ENCODE assay signal across 28 cellular contexts in genomic region chr2:136490100-136490499, GRCh38.
"Had no signal": no experiment of that assay in that cellular context is flagged by ENCODE, and none has a peak within 500 bp of the region (broad histone marks: within the 10 kb centered on the region; RNA-seq: fewer than 3 reads in every experiment).

No MANE protein-coding gene starts in this region.

- DNase-seq: stimulated activated CD4-positive, alpha-beta T cell treated with anti-CD3 and anti-CD28 coated beads, Interleukin-2, amount 100 ng/mL, for 48 hours; stimulated activated CD4-positive, alpha-beta T cell treated with anti-CD3 and anti-CD28 coated beads, Interleukin-4, amount 100 ng/mL, for 1 hour; stimulated activated CD4-positive, alpha-beta T cell treated with anti-CD3 and anti-CD28 coated beads, Interleukin-4, amount 100 ng/mL, for 24 hours; stimulated activated CD4-positive, alpha-beta T cell treated with anti-CD3 and anti-CD28 coated beads, Interleukin-4, amount 100 ng/mL, for 4 hours; stimulated activated CD8-positive, alpha-beta memory T cell treated with anti-CD3 and anti-CD28 coated beads, Interleukin-4, amount 100 ng/mL, for 48 hours; stimulated activated naive B cell treated with anti-CD40 and anti-IgM and Interleukin-4, amounts not matched to agents 10 μg/mL and 1 μg/mL and 100 μg/mL, for 72 hours; stimulated activated naive CD4-positive, alpha-beta T cell; stimulated activated naive CD4-positive, alpha-beta T cell treated with Interleukin-2 at 50 U/mL for 16 hours; stimulated activated naive CD8-positive, alpha-beta T cell treated with anti-CD3 and anti-CD28 coated beads, Interleukin-15, amount 100 ng/mL, for 72 hours; stimulated activated naive CD8-positive, alpha-beta T cell treated with anti-CD3 and anti-CD28 coated beads, Interleukin-15, Interleukin-2, amounts not matched to agents 100 U/mL and 50 U/mL, for 24 hours; stomach; substantia nigra; testis; thyroid gland; tibial artery; transverse colon; trophoblast cell; upper lobe of left lung; upper lobe of right lung; uterus had no signal

- H3K27ac ChIP-seq: stomach, suprapubic skin, testis, thoracic aorta, thyroid gland, tibial artery, tibial nerve, transverse colon, upper lobe of left lung, upper lobe of right lung, uterus, vagina had no signal

- H3K9me3 ChIP-seq: suprapubic skin, testis, thoracic aorta, thyroid gland, uterus, vagina had no signal

- H3K36me3 ChIP-seq: stomach, suprapubic skin, thoracic aorta, thyroid gland, tibial artery, tibial nerve, transverse colon, upper lobe of left lung, upper lobe of right lung, uterus, vagina had no signal

- H3K4me3 Mint-ChIP-seq: stimulated activated effector memory CD8-positive, alpha-beta T cell treated with anti-CD3 and anti-CD28 coated beads, Interleukin-12 subunit alpha, Interleukin-12 subunit beta, amount 100 ng/mL, for 72 hours; stimulated activated memory B cell treated with anti-CD40 and anti-IgM and Interleukin-4, amounts not matched to agents 10 μg/mL and 1 μg/mL and 100 μg/mL, for 72 hours; stimulated activated naive B cell treated with anti-CD40 and anti-IgM and Interleukin-4, amounts not matched to agents 10 μg/mL and 1 μg/mL and 100 μg/mL, for 72 hours; stimulated activated naive CD8-positive, alpha-beta T cell treated with anti-CD3 and anti-CD28 coated beads, Interleukin-15, amount 100 ng/mL, for 72 hours; stimulated activated naive CD8-positive, alpha-beta T cell treated with anti-CD3 and anti-CD28 coated beads, Interleukin-15, Interleukin-2, amounts not matched to agents 100 ng/mL and 50 ng/mL, for 24 hours; type B pancreatic cell had no signal

- H3K27me3 ChIP-seq: stomach, suprapubic skin, testis, thyroid gland, tibial artery, tibial nerve, transverse colon, upper lobe of left lung, upper lobe of right lung, uterus, vagina had no signal

- ATAC-seq: stimulated activated effector memory CD8-positive, alpha-beta T cell treated with anti-CD3 and anti-CD28 coated beads, Interleukin-12 subunit alpha, Interleukin-12 subunit beta, amount 100 ng/mL, for 72 hours; stimulated activated memory B cell treated with anti-CD40 and anti-IgM and Interleukin-4, amounts not matched to agents 10 μg/mL and 1 μg/mL and 100 μg/mL, for 72 hours; stimulated activated naive B cell treated with anti-CD40 and anti-IgM and Interleukin-4, amounts not matched to agents 10 μg/mL and 1 μg/mL and 100 μg/mL, for 72 hours; stimulated activated naive CD8-positive, alpha-beta T cell treated with anti-CD3 and anti-CD28 coated beads, Interleukin-15, amount 100 ng/mL, for 72 hours; stimulated activated naive CD8-positive, alpha-beta T cell treated with anti-CD3 and anti-CD28 coated beads, Interleukin-15, Interleukin-2, amounts not matched to agents 100 U/mL and 50 U/mL, for 24 hours; upper lobe of right lung had no signal

- H3K36me3 Mint-ChIP-seq: stimulated activated effector memory CD8-positive, alpha-beta T cell treated with anti-CD3 and anti-CD28 coated beads, Interleukin-12 subunit alpha, Interleukin-12 subunit beta, amount 100 ng/mL, for 72 hours; stimulated activated memory B cell treated with anti-CD40 and anti-IgM and Interleukin-4, amounts not matched to agents 10 μg/mL and 1 μg/mL and 100 μg/mL, for 72 hours; stimulated activated naive B cell treated with anti-CD40 and anti-IgM and Interleukin-4, amounts not matched to agents 10 μg/mL and 1 μg/mL and 100 μg/mL, for 72 hours; type B pancreatic cell had no signal

- H3K4me1 ChIP-seq: stomach, suprapubic skin, testis, thyroid gland, tibial artery, tibial nerve, transverse colon, upper lobe of left lung, upper lobe of right lung, uterus, vagina had no signal

- H3K9me3 Mint-ChIP-seq: stimulated activated effector memory CD8-positive, alpha-beta T cell treated with anti-CD3 and anti-CD28 coated beads, Interleukin-12 subunit alpha, Interleukin-12 subunit beta, amount 100 ng/mL, for 72 hours; type B pancreatic cell had no signal

- H3K4me3 ChIP-seq: stomach, suprapubic skin, testis, thoracic aorta, thyroid gland, tibial artery, tibial nerve, transverse colon, upper lobe of left lung, upper lobe of right lung, uterus, vagina had no signal

- H3K4me1 Mint-ChIP-seq: stimulated activated effector memory CD8-positive, alpha-beta T cell treated with anti-CD3 and anti-CD28 coated beads, Interleukin-12 subunit alpha, Interleukin-12 subunit beta, amount 100 ng/mL, for 72 hours; stimulated activated naive CD8-positive, alpha-beta T cell treated with anti-CD3 and anti-CD28 coated beads, Interleukin-15, amount 100 ng/mL, for 72 hours had no signal

- H3K27ac Mint-ChIP-seq: stimulated activated effector memory CD8-positive, alpha-beta T cell treated with anti-CD3 and anti-CD28 coated beads, Interleukin-12 subunit alpha, Interleukin-12 subunit beta, amount 100 ng/mL, for 72 hours; stimulated activated memory B cell treated with anti-CD40 and anti-IgM and Interleukin-4, amounts not matched to agents 10 μg/mL and 1 μg/mL and 100 μg/mL, for 72 hours; stimulated activated naive B cell treated with anti-CD40 and anti-IgM and Interleukin-4, amounts not matched to agents 10 μg/mL and 1 μg/mL and 100 μg/mL, for 72 hours; stimulated activated naive CD8-positive, alpha-beta T cell treated with anti-CD3 and anti-CD28 coated beads, Interleukin-15, amount 100 ng/mL, for 72 hours; stimulated activated naive CD8-positive, alpha-beta T cell treated with anti-CD3 and anti-CD28 coated beads, Interleukin-15, Interleukin-2, amounts not matched to agents 100 ng/mL and 50 ng/mL, for 24 hours; type B pancreatic cell had no signal
